In the genomic region with DNA sequence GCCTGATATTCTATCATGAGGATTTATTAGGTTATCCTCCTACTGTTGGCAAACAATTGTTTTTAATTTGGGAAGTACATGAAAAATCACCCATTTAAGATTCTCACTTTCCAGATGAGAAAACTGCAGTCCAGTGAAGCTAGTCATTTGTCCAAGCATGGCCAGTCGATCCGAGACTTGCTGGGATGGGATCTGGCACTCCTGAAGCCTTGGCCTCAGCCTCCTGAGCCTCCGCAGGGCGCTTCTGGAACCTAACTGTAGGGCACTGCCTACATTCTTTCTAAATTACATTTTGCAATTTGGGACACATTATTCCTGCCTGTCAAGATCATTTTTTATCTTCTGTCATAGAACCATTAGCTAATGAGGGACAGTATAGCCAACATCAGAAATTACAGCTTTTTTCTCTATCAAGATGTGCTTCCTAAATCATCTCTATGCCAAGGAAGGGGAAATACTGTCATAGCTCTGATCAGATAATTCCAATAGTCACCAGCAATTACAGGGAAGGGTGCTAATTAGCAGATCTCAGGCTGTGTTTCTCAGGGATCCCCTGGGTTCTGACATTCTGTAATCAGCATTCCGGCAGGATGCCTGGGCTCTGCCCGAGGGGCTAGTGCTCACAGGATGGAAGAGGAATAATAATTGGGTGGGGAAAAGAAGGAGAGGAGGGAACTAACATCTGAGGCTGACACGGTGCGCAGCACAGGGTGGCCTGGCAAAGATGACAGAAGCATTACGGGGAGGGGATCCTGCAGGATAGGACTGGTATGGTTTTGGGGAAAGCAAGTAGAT, we compare ENCODE assay signal across 17 cellular contexts.
"Had no signal": no experiment of that assay in that cellular context is flagged by ENCODE, and none has a peak within 500 bp of the region (broad histone marks: within the 10 kb centered on the region; RNA-seq: fewer than 3 reads in every experiment).

No MANE protein-coding gene starts in this region.

- H3K4me3 Mint-ChIP-seq: activated naive CD4-positive, alpha-beta T cell treated with anti-CD3 and anti-CD28 coated beads, Interleukin-2, amount 10 ng/mL, durations not matched to agents 7 days and 5 days; nephron progenitor cell had no signal

- H3K9me3 ChIP-seq: ascending aorta, right atrium auricular region, upper lobe of left lung had no signal

- H3K4me3 ChIP-seq: ascending aorta, cardiac muscle cell, dorsolateral prefrontal cortex, right atrium auricular region, skin epidermis, upper lobe of left lung had no signal

- H3K36me3 Mint-ChIP-seq: activated naive CD4-positive, alpha-beta T cell treated with anti-CD3 and anti-CD28 coated beads, Interleukin-2, amount 10 ng/mL, durations not matched to agents 7 days and 5 days had no signal

- H3K27ac Mint-ChIP-seq: activated naive CD4-positive, alpha-beta T cell treated with anti-CD3 and anti-CD28 coated beads, Interleukin-2, amount 10 ng/mL, durations not matched to agents 7 days and 5 days; activated T-helper 2 cell treated with anti-CD3 and anti-CD28 coated beads, Interferon-gamma antibody, Interleukin-2, Interleukin-4, amounts not matched to agents 10 μg/mL and 5 μg/mL and 100 μg/mL, durations not matched to agents 14 hours and 24 hours and 36 hours; nephron progenitor cell; progenitor cell of endocrine pancreas had no signal

- H3K36me3 ChIP-seq: ascending aorta, cardiac muscle cell, right atrium auricular region, upper lobe of left lung had no signal

- H3K4me1 Mint-ChIP-seq: activated naive CD4-positive, alpha-beta T cell treated with anti-CD3 and anti-CD28 coated beads, Interleukin-2, amount 10 ng/mL, durations not matched to agents 7 days and 5 days had no signal

- H3K27ac ChIP-seq: ascending aorta, cardiac muscle cell, dorsolateral prefrontal cortex, right atrium auricular region, upper lobe of left lung had no signal

- DNase-seq: activated CD4-positive, alpha-beta T cell treated with anti-CD3 and anti-CD28 coated beads, Interleukin-2, amount 50 U/mL, for 4 hours; activated naive CD4-positive, alpha-beta T cell treated with anti-CD3 and anti-CD28 coated beads, Interleukin-2, amount 10 ng/mL, durations not matched to agents 7 days and 5 days; dorsolateral prefrontal cortex; erythroblast; left ventricle myocardium superior; nephron progenitor cell; occipital lobe; stimulated activated CD4-positive, alpha-beta T cell treated with anti-CD3 and anti-CD28 coated beads, Interleukin-4, amount 100 ng/mL, for 24 hours; stimulated activated naive CD4-positive, alpha-beta T cell; T-helper 9 cell; upper lobe of left lung had no signal

- H3K9me3 Mint-ChIP-seq: activated naive CD4-positive, alpha-beta T cell treated with anti-CD3 and anti-CD28 coated beads, Interleukin-2, amount 10 ng/mL, durations not matched to agents 7 days and 5 days; activated T-helper 2 cell treated with anti-CD3 and anti-CD28 coated beads, Interferon-gamma antibody, Interleukin-2, Interleukin-4, amounts not matched to agents 10 μg/mL and 5 μg/mL and 100 μg/mL, durations not matched to agents 14 hours and 24 hours and 36 hours; nephron progenitor cell had no signal

- H3K27me3 ChIP-seq: ascending aorta, cardiac muscle cell, right atrium auricular region, upper lobe of left lung had no signal
